ENCODE assay signal across 8 cellular contexts in genomic region chr14:68816183-68816942, GRCh38.
DNase-seq lines count a peak whose midpoint lies in the region; ATAC-seq and TF ChIP-seq lines count a peak whose summit lies in the region.

No MANE protein-coding gene starts in this region.

- peak; percentile 79 for TF ChIP-seq CTCF in fibroblast of pulmonary artery (IDR thresholded peaks at IDR 0.05; ENCODE audit: low read length, missing control alignments)
- peak; percentile 97 for TF ChIP-seq CTCF in nephron progenitor cell (IDR thresholded peaks at IDR 0.05)

- H3K36me3 ChIP-seq in KOPT-K1 (ENCODE audit: insufficient read depth, low read length) = no peaks in the 10 kb centered on the region

- no peaks in the 10 kb centered on the region for H3K9me3 ChIP-seq in KOPT-K1 (ENCODE audit: insufficient read depth, low read length, poor library complexity, severe bottlenecking)

- peak overlapping the region; percentile 31 for H3K4me3 ChIP-seq in fibroblast of pulmonary artery (replicated peaks; ENCODE audit: low read depth, low read length)

- H3K4me3 Mint-ChIP-seq in nephron progenitor cell = peak overlapping the region; percentile 29
- peak overlapping the region; percentile 85 for H3K4me3 Mint-ChIP-seq in stimulated activated naive CD8-positive, alpha-beta T cell treated with anti-CD3 and anti-CD28 coated beads, Interleukin-15, Interleukin-2, amounts not matched to agents 100 ng/mL and 50 ng/mL, for 24 hours

- H3K27ac Mint-ChIP-seq in nephron progenitor cell = peak overlapping the region; percentile 97
- peak overlapping the region; percentile 96 for H3K27ac Mint-ChIP-seq in stimulated activated naive CD8-positive, alpha-beta T cell treated with anti-CD3 and anti-CD28 coated beads, Interleukin-15, Interleukin-2, amounts not matched to agents 100 ng/mL and 50 ng/mL, for 24 hours

- H3K36me3 Mint-ChIP-seq in nephron progenitor cell (ENCODE audit: low read depth) = no peaks in the 10 kb centered on the region
- no peaks in the 10 kb centered on the region for H3K36me3 Mint-ChIP-seq in stimulated activated naive CD8-positive, alpha-beta T cell treated with anti-CD3 and anti-CD28 coated beads, Interleukin-15, Interleukin-2, amounts not matched to agents 100 ng/mL and 50 ng/mL, for 24 hours (ENCODE audit: low read depth)

- ATAC-seq in GM21737 (IDR thresholded peaks at IDR 0.05; ENCODE audit: unreplicated experiment) = peak; percentile 43

- H3K27ac ChIP-seq in KOPT-K1 (ENCODE audit: low read depth, low read length, poor library complexity, severe bottlenecking) = peak overlapping the region; percentile 96

- no peaks in the 10 kb centered on the region for H3K9me3 Mint-ChIP-seq in nephron progenitor cell
- H3K9me3 Mint-ChIP-seq in stimulated activated naive CD8-positive, alpha-beta T cell treated with anti-CD3 and anti-CD28 coated beads, Interleukin-15, Interleukin-2, amounts not matched to agents 100 ng/mL and 50 ng/mL, for 24 hours = no peaks in the 10 kb centered on the region

- peaks cover 76% of the 10 kb centered on the region for H3K4me1 Mint-ChIP-seq in nephron progenitor cell
- peaks cover 80% of the 10 kb centered on the region for H3K4me1 Mint-ChIP-seq in stimulated activated naive CD8-positive, alpha-beta T cell treated with anti-CD3 and anti-CD28 coated beads, Interleukin-15, Interleukin-2, amounts not matched to agents 100 ng/mL and 50 ng/mL, for 24 hours (ENCODE audit: low read depth)

- DNase-seq in DMS79 treated with DMSO at 0.1 percent for 48 hours (lab: John Stamatoyannopoulos, UW) (peak; percentile 93), RPMI8226 (peak; percentile 83), fibroblast of pulmonary artery (ENCODE audit: low read depth) (peak; percentile 93), nephron progenitor cell (peak; percentile 96)
- peak; percentile 85 for DNase-seq in activated T-helper 9 cell treated with anti-CD3 and anti-CD28 coated beads, Interleukin-2, amount 50 U/mL, for 16 hours (ENCODE audit: low read depth)

- H3K27me3 Mint-ChIP-seq in nephron progenitor cell (ENCODE audit: low read depth, poor library complexity) = no peaks in the 10 kb centered on the region
- no peaks in the 10 kb centered on the region for H3K27me3 Mint-ChIP-seq in stimulated activated naive CD8-positive, alpha-beta T cell treated with anti-CD3 and anti-CD28 coated beads, Interleukin-15, Interleukin-2, amounts not matched to agents 100 ng/mL and 50 ng/mL, for 24 hours

Comparison
In these comparisons a context has a peak if more than half of its experiments do, and no peak if none do; other contexts are left out.
1. Peak in every context shown above with its lines: DNase-seq, ATAC-seq, H3K4me3 ChIP-seq and H3K27ac ChIP-seq.